20 cellular contexts compared by ENCODE assay signal in genomic region chr10:52752801-52753437, GRCh38. TPM values are rescaled to one million over a fixed set of nuclear protein-coding genes. Genes with fewer than 3 reads are reported as not detected.
"Had no signal": no experiment of that assay in that cellular context is flagged by ENCODE, and none has a peak within 500 bp of the region (broad histone marks: within the 10 kb centered on the region; RNA-seq: fewer than 3 reads in every experiment).

No MANE protein-coding gene starts in this region.

- ATAC-seq: activated CD8-positive, alpha-beta T cell treated with anti-CD3 and anti-CD28 coated beads, Interleukin-2, amount 10 ng/mL, durations not matched to agents 7 days and 5 days; lower lobe of right lung; sciatic nerve had no signal

- DNase-seq: activated CD4-positive, alpha-beta T cell treated with anti-CD3 and anti-CD28 coated beads, Interleukin-2, amount 10 ng/mL, durations not matched to agents 24 days and 14 days; activated CD4-positive, CD25-positive, alpha-beta regulatory T cell; activated CD8-positive, alpha-beta memory T cell treated with anti-CD3 and anti-CD28 coated beads, Interleukin-2, amount 50 U/mL, for 4 hours; activated CD8-positive, alpha-beta T cell treated with anti-CD3 and anti-CD28 coated beads, Interleukin-2, amount 10 ng/mL, durations not matched to agents 7 days and 5 days; activated effector memory CD4-positive, alpha-beta T cell treated with anti-CD3 and anti-CD28 coated beads, Interleukin-2, amount 50 U/mL, for 16 hours; activated T-cell treated with anti-CD3 and anti-CD28 coated beads, Interleukin-2, amount 50 U/mL, for 48 hours; adrenal gland; esophagus squamous epithelium; immature natural killer cell; lower lobe of right lung; spleen; stimulated activated CD4-positive, alpha-beta T cell treated with anti-CD3 and anti-CD28 coated beads, Interleukin-1b, Interleukin-23, amount 100 ng/mL, for 48 hours had no signal

RNA-seq across cellular contexts. Expression of gene MBL2, which starts 19.7 kb away (rescaled TPM):
- total RNA-seq: activated CD4-positive, alpha-beta T cell treated with anti-CD3 and anti-CD28 coated beads, Interleukin-2, amount 10 ng/mL, durations not matched to agents 24 days and 14 days; activated CD8-positive, alpha-beta T cell treated with anti-CD3 and anti-CD28 coated beads, Interleukin-2, amount 10 ng/mL, durations not matched to agents 7 days and 5 days; cardiac muscle cell; esophagus squamous epithelium; fibroblast of villous mesenchyme; lower lobe of right lung; neural crest cell; pulmonary artery endothelial cell; sciatic nerve; T-helper 2 cell treated with Interferon-gamma antibody and Interleukin-4, amounts not matched to agents 100 ng/mL and 5 ng/mL, for 36 hours; thoracic aorta; ureter had no signal
